Comparison of ENCODE assay signal across 21 cellular contexts in the genomic region with DNA sequence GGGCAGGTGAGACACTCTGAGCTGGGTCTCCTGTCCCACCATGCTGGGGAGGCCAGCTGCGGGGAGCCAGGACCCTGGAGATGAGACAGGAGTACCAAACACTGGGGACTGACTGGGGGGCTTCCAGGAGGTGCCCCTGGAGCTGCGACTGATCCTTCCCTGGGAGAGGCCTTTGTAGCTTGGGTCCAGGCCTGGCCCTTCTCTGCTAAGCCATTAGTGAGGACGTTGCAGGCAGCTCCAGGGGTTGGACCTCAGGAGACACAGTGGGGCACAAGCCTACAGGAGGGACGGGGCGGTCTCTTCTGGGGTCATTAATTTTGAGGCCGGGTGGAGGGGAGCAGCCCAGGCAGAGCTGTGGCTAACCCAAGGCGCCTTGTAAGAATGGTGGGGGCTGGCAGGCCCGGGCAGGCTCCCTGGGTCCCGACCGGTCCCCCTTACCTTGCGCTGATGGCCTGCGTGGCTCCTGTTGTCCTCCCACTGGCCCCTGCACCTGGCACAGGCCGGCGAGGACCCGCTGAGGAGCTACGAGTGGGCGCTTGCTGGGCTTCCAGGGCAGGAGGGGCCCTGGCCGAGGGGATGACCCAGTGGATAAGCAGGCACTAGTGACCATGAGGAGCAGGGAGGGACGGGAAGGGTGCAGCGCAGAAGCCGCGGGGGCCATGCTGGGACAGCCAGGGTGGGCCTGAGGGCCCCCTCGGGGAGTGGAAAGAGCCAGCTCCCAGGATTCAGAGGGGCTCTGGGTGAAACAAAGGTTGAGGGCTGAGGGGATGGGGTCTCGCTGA. TPM values are rescaled to one million over a fixed set of nuclear protein-coding genes. Genes with fewer than 3 reads are reported as not detected.
A peak's percentile ranks its signal among the peaks of the same experiment; 100 is the strongest.
DNase-seq lines count a peak whose midpoint lies in the region; ATAC-seq, FAIRE-seq and TF ChIP-seq lines count a peak whose summit lies in the region.
"Had no signal": no experiment of that assay in that cellular context is flagged by ENCODE, and none has a peak within 500 bp of the region (broad histone marks: within the 10 kb centered on the region; RNA-seq: fewer than 3 reads in every experiment).

No MANE protein-coding gene starts in this region.

- peaks cover 7% of the 10 kb centered on the region for H3K9me3 ChIP-seq in WERI-Rb-1 (ENCODE audit: severe bottlenecking)
- H3K9me3 ChIP-seq: pancreas had no signal

- peak; percentile 14 for TF ChIP-seq POLR2A in GM18505 (IDR thresholded peaks at IDR 0.05; ENCODE audit: borderline replicate concordance, extremely low read depth, insufficient read depth, insufficient read length)
- TF ChIP-seq POLR2A in H54 (IDR thresholded peaks at IDR 0.05; ENCODE audit: low read depth, low read length) = no peak

- TF ChIP-seq CTCF in WERI-Rb-1 (IDR thresholded peaks at IDR 0.05; ENCODE audit: low read depth, low read length) (no peak), neural crest cell (conservative IDR thresholded peaks at IDR 0.05) (no peak)

- DNase-seq in WERI-Rb-1 = no peak
- no peak for DNase-seq in neural crest cell (ENCODE audit: low read depth, low spot score)
- DNase-seq in H54 (ENCODE audit: insufficient read length, low spot score) = no peak
- DNase-seq in hepatic stellate cell (ENCODE audit: low spot score) = no peak
- no peak for DNase-seq in NAMALWA (ENCODE audit: low spot score)
- DNase-seq: amniotic stem cell, mammary epithelial cell, NCI-H1105, NCI-H2029 treated with DMSO at 0.1 percent for 48 hours had no signal

- peaks cover 7% of the 10 kb centered on the region for H3K9me3 Mint-ChIP-seq in neural crest cell
- H3K9me3 Mint-ChIP-seq: GM23338 had no signal

- H3K36me3 ChIP-seq in WERI-Rb-1 = peaks cover 49% of the 10 kb centered on the region
- H3K36me3 ChIP-seq: breast epithelium had no signal

- no peak for FAIRE-seq in H54 (lab: Jason Lieb, UNC)
- FAIRE-seq: kidney, pancreas, TTC549 had no signal

- no peaks in the 10 kb centered on the region for H3K27me3 ChIP-seq in WERI-Rb-1 (ENCODE audit: insufficient read depth, low read depth, severe bottlenecking)
- H3K27me3 ChIP-seq: BLaER1, breast epithelium, pancreas had no signal

- peaks cover 10% of the 10 kb centered on the region for H3K36me3 Mint-ChIP-seq in neural crest cell (ENCODE audit: low read depth)

- peak overlapping the region; percentile 19 for H3K27ac Mint-ChIP-seq in neural crest cell (ENCODE audit: unreplicated experiment)
- H3K27ac Mint-ChIP-seq: GM23338 had no signal

- peak overlapping the region; percentile 83 for H3K4me3 Mint-ChIP-seq in neural crest cell
- H3K4me3 Mint-ChIP-seq: GM23338 had no signal

- H3K4me1 Mint-ChIP-seq in neural crest cell = peaks cover 10% of the 10 kb centered on the region

- ATAC-seq in GM18505 (IDR thresholded peaks at IDR 0.05; ENCODE audit: unreplicated experiment) = no peak
- ATAC-seq: pancreas had no signal

- peak overlapping the region; percentile 81 for H3K27ac ChIP-seq in WERI-Rb-1
- H3K27ac ChIP-seq: BLaER1, breast epithelium, coronary artery, pancreas had no signal

- H3K4me3 ChIP-seq in WERI-Rb-1 (ENCODE audit: low read depth, low read length) = no peak overlapping the region
- H3K4me3 ChIP-seq: BLaER1, breast epithelium, coronary artery, GM23338, pancreas had no signal

- no peaks in the 10 kb centered on the region for H3K27me3 Mint-ChIP-seq in neural crest cell (ENCODE audit: low read depth)

RNA-seq across cellular contexts. Expression of gene MRPS2, which starts 5.1 kb away (rescaled TPM):
- 59.8 and 60.6 TPM in 2 replicates for total RNA-seq in neural crest cell

RNA-seq across cellular contexts. Expression of gene LCN1, which starts 15.6 kb away (rescaled TPM):
- total RNA-seq in neural crest cell = not detected in 2 replicates
- total RNA-seq: breast epithelium, Caco-2, GM23338, kidney, mammary epithelial cell, myocyte, OCI-LY7, pancreas, ureter had no signal

RNA-seq across cellular contexts. Expression of gene PPP1R26, which starts 26.0 kb away (rescaled TPM):
- 27.5 and 32.4 TPM in 2 replicates for total RNA-seq in neural crest cell

RNA-seq across cellular contexts. Expression of gene OBP2A, which starts 40.3 kb away (rescaled TPM):
- not detected in 2 replicates for total RNA-seq in neural crest cell
- total RNA-seq: breast epithelium, Caco-2, GM23338, kidney, mammary epithelial cell, myocyte, OCI-LY7, pancreas, ureter had no signal

RNA-seq across cellular contexts. Expression of gene PAEP, which starts 56.0 kb away (rescaled TPM):
- total RNA-seq in neural crest cell = not detected in 2 replicates
- total RNA-seq: breast epithelium, Caco-2, GM23338, kidney, mammary epithelial cell, myocyte, OCI-LY7, pancreas, ureter had no signal
